ENCODE assay signal across 8 cellular contexts in genomic region chr16:15949210-15950166, GRCh38. TPM values are rescaled to one million over a fixed set of nuclear protein-coding genes. Genes with fewer than 3 reads are reported as not detected.
DNase-seq lines count a peak whose midpoint lies in the region; ATAC-seq and TF ChIP-seq lines count a peak whose summit lies in the region.

ABCC1 (plus strand) TSS chr16:15949616; CDS start chr16:15949752, 136 bp downstream.

- H3K79me1 ChIP-seq in IMR-90 (ENCODE audit: low read depth in 1 of 2, low read length in 2 of 2): peaks cover 4 to 51% of the 10 kb centered on the region in 2 experiments; a peak in 3 of 4 replicates

- H3K4me1 ChIP-seq in BE2C (no peaks in the 10 kb centered on the region; the same call in 1 of the 2 replicates), IMR-90 (ENCODE audit: control insufficient read depth, insufficient read depth, low read length) (peaks cover 32% of the 10 kb centered on the region)

- TF ChIP-seq RAD21 in IMR-90 (IDR thresholded peaks at IDR 0.05; ENCODE audit: low read length): no peak

- H2AK5ac ChIP-seq in IMR-90 (ENCODE audit: low read depth, low read length): peak within 1 kb of the TSS; percentile 93

- intact Hi-C loops in IMR-90 (cut with micrococcal nuclease): loop anchor here (5.0 to 10.0 kb wide), 3 partner anchors 72 to 175 kb away; no protein-coding TSS in a partner anchor

- H3K9me1 ChIP-seq in IMR-90 (ENCODE audit: insufficient read depth, low read length): peaks cover 35% of the 10 kb centered on the region

- H3K4me3 ChIP-seq in BE2C (ENCODE audit: low read depth, low read length): peak within 1 kb of the TSS; percentile 68
- H3K4me3 ChIP-seq in IMR-90 (ENCODE audit: insufficient read depth, low read depth, low read length): peak within 1 kb of the TSS; percentile 82
- H3K4me3 ChIP-seq in WI38 (ENCODE audit: low read depth, low read length): peak within 1 kb of the TSS; percentile 96
- H3K4me3 ChIP-seq in cardiac fibroblast (replicated peaks in 1 of 2; ENCODE audit: low read depth in 2 of 2, low read length in 2 of 2): peak within 1 kb of the TSS; percentile 73 to 82

- peaks cover 44% of the 10 kb centered on the region for H4K20me1 ChIP-seq in IMR-90 (ENCODE audit: insufficient read depth, low read length)

- H4K5ac ChIP-seq in IMR-90 (ENCODE audit: low read depth, low read length): peak within 1 kb of the TSS; percentile 77

- H3K14ac ChIP-seq in IMR-90 (replicated peaks; ENCODE audit: low read depth, low read length): peak within 1 kb of the TSS; percentile 98

- BruUV-seq in IMR-90 (replicated peaks; lab: Mats Ljungman, UMichigan): no TSS peak

- ATAC-seq in GM19328 (IDR thresholded peaks at IDR 0.05; ENCODE audit: unreplicated experiment) (peak; percentile 73), IMR-90 (ENCODE audit: low read depth) (peak; percentile 77)

- POLR2A ChIA-PET in IMR-90 (lab: Charles Lee; ENCODE audit: unreplicated experiment): interaction anchor here (1.2 kb wide), 1 partner anchor 61 kb away, joined by 3 read pairs; the partner anchor contains the start of gene CEP20

- dilution Hi-C loops in IMR-90 (cut with HindIII; ENCODE audit: low sequenced_read_pairs, unreplicated experiment): no loop called here

- CTCF ChIA-PET in IMR-90 (lab: Yijun Ruan, JAX): no interaction called here

- peak within 1 kb of the TSS; percentile 85 for H2BK120ac ChIP-seq in IMR-90 (ENCODE audit: low read depth, low read length)

- H3K56ac ChIP-seq in IMR-90 (ENCODE audit: extremely low read depth, insufficient read depth, low read length): peak within 1 kb of the TSS; percentile 81

- peak within 1 kb of the TSS; percentile 75 to 84 for H4K8ac ChIP-seq in IMR-90 (ENCODE audit: low read depth in 2 of 2, low read length in 2 of 2)

- TF ChIP-seq POLR2A in IMR-90 (IDR thresholded peaks at IDR 0.05; ENCODE audit: low read depth, low read length): no peak

- no peaks in the 10 kb centered on the region for H3K27me3 ChIP-seq in BE2C
- no peaks in the 10 kb centered on the region for H3K27me3 ChIP-seq in IMR-90 (ENCODE audit: control insufficient read depth, insufficient read depth, low read length)

- peak within 1 kb of the TSS; percentile 89 for H3K18ac ChIP-seq in IMR-90 (ENCODE audit: low read depth, low read length)

- peak; percentile 64 for DNase-seq in BE2C
- no peak for DNase-seq in IMR-90
- DNase-seq in cardiac fibroblast (ENCODE audit: low read depth in 2 of 2): peak in 1 of 2 donors; percentile 39
- DNase-seq in kidney tubule cell (ENCODE audit: low spot score): peak; percentile 65
- peak; percentile 46 for DNase-seq in stimulated activated CD4-positive, alpha-beta T cell treated with anti-CD3 and anti-CD28 coated beads, Interleukin-2, amount 100 ng/mL, for 4 hours (ENCODE audit: low read depth)
- no peak for DNase-seq in MV-4-11 (lab: John Stamatoyannopoulos, UW)

- no peaks in the 10 kb centered on the region for H3K9me3 ChIP-seq in BE2C
- H3K9me3 ChIP-seq in IMR-90 (ENCODE audit: control insufficient read depth, insufficient read depth, low read length): no peaks in the 10 kb centered on the region

- peak within 1 kb of the TSS; percentile 93 for H2BK20ac ChIP-seq in IMR-90 (ENCODE audit: low read depth, low read length)

- WGBS in IMR-90 (ENCODE audit: extremely low coverage in 2 of 2, insufficient read length in 1 of 2), 2 experiments: 3% methylated on average over 40 of the region's 112 CpGs; no CpG with 5 or more reads in 1 of the 2 experiments

- peak within 1 kb of the TSS; percentile 35; the same call in 2 of the 3 replicates for H2BK15ac ChIP-seq in IMR-90 (ENCODE audit: low read depth, low read length)

- H3K23ac ChIP-seq in IMR-90 (ENCODE audit: low read depth, low read length): peak within 1 kb of the TSS; percentile 98

- in situ Hi-C loops in IMR-90 (cut with MboI; ENCODE audit: low sequenced_read_pairs): no loop called here

- H2BK5ac ChIP-seq in IMR-90 (ENCODE audit: low read depth, low read length, poor library complexity, severe bottlenecking): peak within 1 kb of the TSS; percentile 87

- peak within 1 kb of the TSS; percentile 94 for H3K4me2 ChIP-seq in IMR-90 (ENCODE audit: low read depth, low read length)

- H3K9ac ChIP-seq in IMR-90 (ENCODE audit: low read depth, low read length): peak within 1 kb of the TSS; percentile 90

- H4K91ac ChIP-seq in IMR-90 (ENCODE audit: insufficient read depth, low read depth, low read length): peak within 1 kb of the TSS; percentile 90

- peak within 1 kb of the TSS; percentile 86 for H3K4ac ChIP-seq in IMR-90 (ENCODE audit: low read depth, low read length)

- H3K27ac ChIP-seq in IMR-90 (ENCODE audit: insufficient read depth, low read length): peak within 1 kb of the TSS; percentile 96

- peak within 1 kb of the TSS; percentile 89 for H2AK9ac ChIP-seq in IMR-90 (replicated peaks; ENCODE audit: low read depth, low read length, poor library complexity)

- H3K36me3 ChIP-seq in BE2C (peaks cover 2% of the 10 kb centered on the region; the same call in 1 of the 2 replicates), IMR-90 (ENCODE audit: control insufficient read depth, insufficient read depth, low read length) (peaks cover 14% of the 10 kb centered on the region; the same call in 1 of the 2 replicates)

- H2AFZ ChIP-seq in IMR-90 (replicated peaks; ENCODE audit: low read length, poor library complexity): peak within 1 kb of the TSS; percentile 93

- TF ChIP-seq CTCF in BE2C (IDR thresholded peaks at IDR 0.05; ENCODE audit: low read depth, low read length): 0 out of 2 replicates have a peak, but pooled peaks have one; percentile 11
- TF ChIP-seq CTCF in IMR-90 (conservative IDR thresholded peaks at IDR 0.05; ENCODE audit: low read depth, low read length): no peak
- no peak for TF ChIP-seq CTCF in WI38 (IDR thresholded peaks at IDR 0.05; ENCODE audit: low read depth, low read length)
- TF ChIP-seq CTCF in cardiac fibroblast (IDR thresholded peaks at IDR 0.05; ENCODE audit: low read depth, low read length): no peak

TF ChIP-seq in IMR-90, 13 proteins besides CTCF, POLR2A, EP300 and RAD21:
- peak; percentile 11; the same call in 1 of the 2 replicates for TF ChIP-seq MAZ (IDR thresholded peaks at IDR 0.05; ENCODE audit: borderline replicate concordance, low read depth, low read length)
- TF ChIP-seq RFX5 (IDR thresholded peaks at IDR 0.05; ENCODE audit: low read depth, low read length): no peak
TF ChIP-seq in IMR-90: peak in this region for 1.

RNA-seq across cellular contexts. Expression of gene ABCC1, which starts in this region (rescaled TPM):
- polyA plus RNA-seq in BE2C (2012; ENCODE audit: insufficient read depth, insufficient read length, low read depth): 84.0 TPM
- total RNA-seq in IMR-90 (2012; rRNA removed): 34.4 and 39.4 TPM in 2 replicates
- 61.8 and 66.0 TPM in 2 replicates for polyA plus RNA-seq in IMR-90 (2012; rRNA removed)
- 42.5 and 75.2 TPM in 2 replicates for polyA plus RNA-seq in IMR-90 (2012; cell fraction: cytosol; rRNA removed)
- 126 and 203 TPM in 2 replicates for polyA plus RNA-seq in IMR-90 (2012; cell fraction: nucleus; rRNA removed; ENCODE audit: low replicate concordance)

Comparison
In these comparisons a context has a peak if more than half of its experiments do, and no peak if none do; other contexts are left out.
1. DNase-seq: peak in BE2C (single experiment), kidney tubule cell (single experiment) and stimulated activated CD4-positive, alpha-beta T cell treated with anti-CD3 and anti-CD28 coated beads, Interleukin-2, amount 100 ng/mL, for 4 hours (single experiment); none in IMR-90 (single experiment) and MV-4-11 (single experiment).
2. Peak in every context shown above with its lines, with median percentiles within 50 percentile points of each other: H3K4me3 ChIP-seq.